2 cellular contexts compared by ENCODE assay signal in the genomic region with DNA sequence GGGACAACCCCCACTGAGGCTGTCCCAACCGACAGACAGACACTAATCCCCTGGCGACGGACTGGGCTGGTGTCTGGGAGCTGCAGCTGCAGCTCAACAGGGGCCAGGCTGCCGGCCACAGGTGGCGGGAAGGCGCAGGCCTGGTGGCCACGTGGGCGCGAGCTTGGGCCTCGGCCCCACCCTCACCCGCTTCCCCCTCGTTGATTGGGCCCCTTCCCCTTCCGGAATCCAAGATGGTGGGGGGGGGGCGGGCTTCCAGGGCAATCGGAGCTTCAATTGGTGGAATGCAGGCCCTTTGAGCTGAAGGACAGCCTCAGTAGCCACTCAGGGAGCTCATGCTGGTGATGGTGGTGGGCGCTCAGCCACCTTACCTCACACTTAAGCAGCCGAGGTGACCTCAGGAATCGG.
TF ChIP-seq lines count a peak whose summit lies in the region.

No MANE protein-coding gene starts in this region.

TF ChIP-seq in GM23338, 12 proteins besides CTCF, POLR2A, EP300 and RAD21 (continued from another document):
- TF ChIP-seq, protein P1, sequence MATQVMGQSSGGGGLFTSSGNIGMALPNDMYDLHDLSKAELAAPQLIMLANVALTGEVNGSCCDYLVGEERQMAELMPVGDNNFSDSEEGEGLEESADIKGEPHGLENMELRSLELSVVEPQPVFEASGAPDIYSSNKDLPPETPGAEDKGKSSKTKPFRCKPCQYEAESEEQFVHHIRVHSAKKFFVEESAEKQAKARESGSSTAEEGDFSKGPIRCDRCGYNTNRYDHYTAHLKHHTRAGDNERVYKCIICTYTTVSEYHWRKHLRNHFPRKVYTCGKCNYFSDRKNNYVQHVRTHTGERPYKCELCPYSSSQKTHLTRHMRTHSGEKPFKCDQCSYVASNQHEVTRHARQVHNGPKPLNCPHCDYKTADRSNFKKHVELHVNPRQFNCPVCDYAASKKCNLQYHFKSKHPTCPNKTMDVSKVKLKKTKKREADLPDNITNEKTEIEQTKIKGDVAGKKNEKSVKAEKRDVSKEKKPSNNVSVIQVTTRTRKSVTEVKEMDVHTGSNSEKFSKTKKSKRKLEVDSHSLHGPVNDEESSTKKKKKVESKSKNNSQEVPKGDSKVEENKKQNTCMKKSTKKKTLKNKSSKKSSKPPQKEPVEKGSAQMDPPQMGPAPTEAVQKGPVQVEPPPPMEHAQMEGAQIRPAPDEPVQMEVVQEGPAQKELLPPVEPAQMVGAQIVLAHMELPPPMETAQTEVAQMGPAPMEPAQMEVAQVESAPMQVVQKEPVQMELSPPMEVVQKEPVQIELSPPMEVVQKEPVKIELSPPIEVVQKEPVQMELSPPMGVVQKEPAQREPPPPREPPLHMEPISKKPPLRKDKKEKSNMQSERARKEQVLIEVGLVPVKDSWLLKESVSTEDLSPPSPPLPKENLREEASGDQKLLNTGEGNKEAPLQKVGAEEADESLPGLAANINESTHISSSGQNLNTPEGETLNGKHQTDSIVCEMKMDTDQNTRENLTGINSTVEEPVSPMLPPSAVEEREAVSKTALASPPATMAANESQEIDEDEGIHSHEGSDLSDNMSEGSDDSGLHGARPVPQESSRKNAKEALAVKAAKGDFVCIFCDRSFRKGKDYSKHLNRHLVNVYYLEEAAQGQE (IDR thresholded peaks at IDR 0.05; ENCODE audit: unreplicated experiment), result no peak
- TF ChIP-seq ZNF114 (CRISPR knock-in tag; IDR thresholded peaks at IDR 0.05), result no peak
TF ChIP-seq in GM23338: peak in this region for 0.

TF ChIP-seq in WTC11, 78 proteins besides CTCF, POLR2A, EP300 and RAD21 (continued from another document):
- TF ChIP-seq, protein P2, sequence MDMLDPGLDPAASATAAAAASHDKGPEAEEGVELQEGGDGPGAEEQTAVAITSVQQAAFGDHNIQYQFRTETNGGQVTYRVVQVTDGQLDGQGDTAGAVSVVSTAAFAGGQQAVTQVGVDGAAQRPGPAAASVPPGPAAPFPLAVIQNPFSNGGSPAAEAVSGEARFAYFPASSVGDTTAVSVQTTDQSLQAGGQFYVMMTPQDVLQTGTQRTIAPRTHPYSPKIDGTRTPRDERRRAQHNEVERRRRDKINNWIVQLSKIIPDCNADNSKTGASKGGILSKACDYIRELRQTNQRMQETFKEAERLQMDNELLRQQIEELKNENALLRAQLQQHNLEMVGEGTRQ (CRISPR knock-in tag; IDR thresholded peaks at IDR 0.05), result peak; percentile 28; the same call in 1 of the 2 replicates
- TF ChIP-seq, protein P3, sequence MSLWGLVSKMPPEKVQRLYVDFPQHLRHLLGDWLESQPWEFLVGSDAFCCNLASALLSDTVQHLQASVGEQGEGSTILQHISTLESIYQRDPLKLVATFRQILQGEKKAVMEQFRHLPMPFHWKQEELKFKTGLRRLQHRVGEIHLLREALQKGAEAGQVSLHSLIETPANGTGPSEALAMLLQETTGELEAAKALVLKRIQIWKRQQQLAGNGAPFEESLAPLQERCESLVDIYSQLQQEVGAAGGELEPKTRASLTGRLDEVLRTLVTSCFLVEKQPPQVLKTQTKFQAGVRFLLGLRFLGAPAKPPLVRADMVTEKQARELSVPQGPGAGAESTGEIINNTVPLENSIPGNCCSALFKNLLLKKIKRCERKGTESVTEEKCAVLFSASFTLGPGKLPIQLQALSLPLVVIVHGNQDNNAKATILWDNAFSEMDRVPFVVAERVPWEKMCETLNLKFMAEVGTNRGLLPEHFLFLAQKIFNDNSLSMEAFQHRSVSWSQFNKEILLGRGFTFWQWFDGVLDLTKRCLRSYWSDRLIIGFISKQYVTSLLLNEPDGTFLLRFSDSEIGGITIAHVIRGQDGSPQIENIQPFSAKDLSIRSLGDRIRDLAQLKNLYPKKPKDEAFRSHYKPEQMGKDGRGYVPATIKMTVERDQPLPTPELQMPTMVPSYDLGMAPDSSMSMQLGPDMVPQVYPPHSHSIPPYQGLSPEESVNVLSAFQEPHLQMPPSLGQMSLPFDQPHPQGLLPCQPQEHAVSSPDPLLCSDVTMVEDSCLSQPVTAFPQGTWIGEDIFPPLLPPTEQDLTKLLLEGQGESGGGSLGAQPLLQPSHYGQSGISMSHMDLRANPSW (CRISPR knock-in tag; conservative IDR thresholded peaks at IDR 0.05; ENCODE audit: low read depth), result no peak
- TF ChIP-seq NFYB (CRISPR knock-in tag; conservative IDR thresholded peaks at IDR 0.05; ENCODE audit: low read depth), result peak; percentile 75
- no peak for TF ChIP-seq TP53 (CRISPR knock-in tag; IDR thresholded peaks at IDR 0.05)
- no peak for TF ChIP-seq NFE2L1 (CRISPR knock-in tag; IDR thresholded peaks at IDR 0.05)
- no peak for TF ChIP-seq PRRX2 (CRISPR knock-in tag; IDR thresholded peaks at IDR 0.05)
- TF ChIP-seq, protein P4, sequence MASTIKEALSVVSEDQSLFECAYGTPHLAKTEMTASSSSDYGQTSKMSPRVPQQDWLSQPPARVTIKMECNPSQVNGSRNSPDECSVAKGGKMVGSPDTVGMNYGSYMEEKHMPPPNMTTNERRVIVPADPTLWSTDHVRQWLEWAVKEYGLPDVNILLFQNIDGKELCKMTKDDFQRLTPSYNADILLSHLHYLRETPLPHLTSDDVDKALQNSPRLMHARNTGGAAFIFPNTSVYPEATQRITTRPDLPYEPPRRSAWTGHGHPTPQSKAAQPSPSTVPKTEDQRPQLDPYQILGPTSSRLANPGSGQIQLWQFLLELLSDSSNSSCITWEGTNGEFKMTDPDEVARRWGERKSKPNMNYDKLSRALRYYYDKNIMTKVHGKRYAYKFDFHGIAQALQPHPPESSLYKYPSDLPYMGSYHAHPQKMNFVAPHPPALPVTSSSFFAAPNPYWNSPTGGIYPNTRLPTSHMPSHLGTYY (CRISPR knock-in tag; IDR thresholded peaks at IDR 0.05), result no peak
- TF ChIP-seq, protein P5, sequence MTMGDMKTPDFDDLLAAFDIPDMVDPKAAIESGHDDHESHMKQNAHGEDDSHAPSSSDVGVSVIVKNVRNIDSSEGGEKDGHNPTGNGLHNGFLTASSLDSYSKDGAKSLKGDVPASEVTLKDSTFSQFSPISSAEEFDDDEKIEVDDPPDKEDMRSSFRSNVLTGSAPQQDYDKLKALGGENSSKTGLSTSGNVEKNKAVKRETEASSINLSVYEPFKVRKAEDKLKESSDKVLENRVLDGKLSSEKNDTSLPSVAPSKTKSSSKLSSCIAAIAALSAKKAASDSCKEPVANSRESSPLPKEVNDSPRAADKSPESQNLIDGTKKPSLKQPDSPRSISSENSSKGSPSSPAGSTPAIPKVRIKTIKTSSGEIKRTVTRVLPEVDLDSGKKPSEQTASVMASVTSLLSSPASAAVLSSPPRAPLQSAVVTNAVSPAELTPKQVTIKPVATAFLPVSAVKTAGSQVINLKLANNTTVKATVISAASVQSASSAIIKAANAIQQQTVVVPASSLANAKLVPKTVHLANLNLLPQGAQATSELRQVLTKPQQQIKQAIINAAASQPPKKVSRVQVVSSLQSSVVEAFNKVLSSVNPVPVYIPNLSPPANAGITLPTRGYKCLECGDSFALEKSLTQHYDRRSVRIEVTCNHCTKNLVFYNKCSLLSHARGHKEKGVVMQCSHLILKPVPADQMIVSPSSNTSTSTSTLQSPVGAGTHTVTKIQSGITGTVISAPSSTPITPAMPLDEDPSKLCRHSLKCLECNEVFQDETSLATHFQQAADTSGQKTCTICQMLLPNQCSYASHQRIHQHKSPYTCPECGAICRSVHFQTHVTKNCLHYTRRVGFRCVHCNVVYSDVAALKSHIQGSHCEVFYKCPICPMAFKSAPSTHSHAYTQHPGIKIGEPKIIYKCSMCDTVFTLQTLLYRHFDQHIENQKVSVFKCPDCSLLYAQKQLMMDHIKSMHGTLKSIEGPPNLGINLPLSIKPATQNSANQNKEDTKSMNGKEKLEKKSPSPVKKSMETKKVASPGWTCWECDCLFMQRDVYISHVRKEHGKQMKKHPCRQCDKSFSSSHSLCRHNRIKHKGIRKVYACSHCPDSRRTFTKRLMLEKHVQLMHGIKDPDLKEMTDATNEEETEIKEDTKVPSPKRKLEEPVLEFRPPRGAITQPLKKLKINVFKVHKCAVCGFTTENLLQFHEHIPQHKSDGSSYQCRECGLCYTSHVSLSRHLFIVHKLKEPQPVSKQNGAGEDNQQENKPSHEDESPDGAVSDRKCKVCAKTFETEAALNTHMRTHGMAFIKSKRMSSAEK (CRISPR knock-in tag; IDR thresholded peaks at IDR 0.05; ENCODE audit: borderline replicate concordance), result no peak
- TF ChIP-seq, protein P6, sequence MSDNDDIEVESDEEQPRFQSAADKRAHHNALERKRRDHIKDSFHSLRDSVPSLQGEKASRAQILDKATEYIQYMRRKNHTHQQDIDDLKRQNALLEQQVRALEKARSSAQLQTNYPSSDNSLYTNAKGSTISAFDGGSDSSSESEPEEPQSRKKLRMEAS (CRISPR knock-in tag; IDR thresholded peaks at IDR 0.05), result peak; percentile 42; the same call in 1 of the 2 replicates
- TF ChIP-seq, protein P7, sequence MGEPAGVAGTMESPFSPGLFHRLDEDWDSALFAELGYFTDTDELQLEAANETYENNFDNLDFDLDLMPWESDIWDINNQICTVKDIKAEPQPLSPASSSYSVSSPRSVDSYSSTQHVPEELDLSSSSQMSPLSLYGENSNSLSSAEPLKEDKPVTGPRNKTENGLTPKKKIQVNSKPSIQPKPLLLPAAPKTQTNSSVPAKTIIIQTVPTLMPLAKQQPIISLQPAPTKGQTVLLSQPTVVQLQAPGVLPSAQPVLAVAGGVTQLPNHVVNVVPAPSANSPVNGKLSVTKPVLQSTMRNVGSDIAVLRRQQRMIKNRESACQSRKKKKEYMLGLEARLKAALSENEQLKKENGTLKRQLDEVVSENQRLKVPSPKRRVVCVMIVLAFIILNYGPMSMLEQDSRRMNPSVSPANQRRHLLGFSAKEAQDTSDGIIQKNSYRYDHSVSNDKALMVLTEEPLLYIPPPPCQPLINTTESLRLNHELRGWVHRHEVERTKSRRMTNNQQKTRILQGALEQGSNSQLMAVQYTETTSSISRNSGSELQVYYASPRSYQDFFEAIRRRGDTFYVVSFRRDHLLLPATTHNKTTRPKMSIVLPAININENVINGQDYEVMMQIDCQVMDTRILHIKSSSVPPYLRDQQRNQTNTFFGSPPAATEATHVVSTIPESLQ (CRISPR knock-in tag; IDR thresholded peaks at IDR 0.05), result no peak
- TF ChIP-seq, protein P8, sequence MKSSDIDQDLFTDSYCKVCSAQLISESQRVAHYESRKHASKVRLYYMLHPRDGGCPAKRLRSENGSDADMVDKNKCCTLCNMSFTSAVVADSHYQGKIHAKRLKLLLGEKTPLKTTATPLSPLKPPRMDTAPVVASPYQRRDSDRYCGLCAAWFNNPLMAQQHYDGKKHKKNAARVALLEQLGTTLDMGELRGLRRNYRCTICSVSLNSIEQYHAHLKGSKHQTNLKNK (CRISPR knock-in tag; IDR thresholded peaks at IDR 0.05), result no peak
- TF ChIP-seq, protein P9, sequence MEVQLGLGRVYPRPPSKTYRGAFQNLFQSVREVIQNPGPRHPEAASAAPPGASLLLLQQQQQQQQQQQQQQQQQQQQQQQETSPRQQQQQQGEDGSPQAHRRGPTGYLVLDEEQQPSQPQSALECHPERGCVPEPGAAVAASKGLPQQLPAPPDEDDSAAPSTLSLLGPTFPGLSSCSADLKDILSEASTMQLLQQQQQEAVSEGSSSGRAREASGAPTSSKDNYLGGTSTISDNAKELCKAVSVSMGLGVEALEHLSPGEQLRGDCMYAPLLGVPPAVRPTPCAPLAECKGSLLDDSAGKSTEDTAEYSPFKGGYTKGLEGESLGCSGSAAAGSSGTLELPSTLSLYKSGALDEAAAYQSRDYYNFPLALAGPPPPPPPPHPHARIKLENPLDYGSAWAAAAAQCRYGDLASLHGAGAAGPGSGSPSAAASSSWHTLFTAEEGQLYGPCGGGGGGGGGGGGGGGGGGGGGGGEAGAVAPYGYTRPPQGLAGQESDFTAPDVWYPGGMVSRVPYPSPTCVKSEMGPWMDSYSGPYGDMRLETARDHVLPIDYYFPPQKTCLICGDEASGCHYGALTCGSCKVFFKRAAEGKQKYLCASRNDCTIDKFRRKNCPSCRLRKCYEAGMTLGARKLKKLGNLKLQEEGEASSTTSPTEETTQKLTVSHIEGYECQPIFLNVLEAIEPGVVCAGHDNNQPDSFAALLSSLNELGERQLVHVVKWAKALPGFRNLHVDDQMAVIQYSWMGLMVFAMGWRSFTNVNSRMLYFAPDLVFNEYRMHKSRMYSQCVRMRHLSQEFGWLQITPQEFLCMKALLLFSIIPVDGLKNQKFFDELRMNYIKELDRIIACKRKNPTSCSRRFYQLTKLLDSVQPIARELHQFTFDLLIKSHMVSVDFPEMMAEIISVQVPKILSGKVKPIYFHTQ (CRISPR knock-in tag; IDR thresholded peaks at IDR 0.05), result no peak
- TF ChIP-seq, protein P10, sequence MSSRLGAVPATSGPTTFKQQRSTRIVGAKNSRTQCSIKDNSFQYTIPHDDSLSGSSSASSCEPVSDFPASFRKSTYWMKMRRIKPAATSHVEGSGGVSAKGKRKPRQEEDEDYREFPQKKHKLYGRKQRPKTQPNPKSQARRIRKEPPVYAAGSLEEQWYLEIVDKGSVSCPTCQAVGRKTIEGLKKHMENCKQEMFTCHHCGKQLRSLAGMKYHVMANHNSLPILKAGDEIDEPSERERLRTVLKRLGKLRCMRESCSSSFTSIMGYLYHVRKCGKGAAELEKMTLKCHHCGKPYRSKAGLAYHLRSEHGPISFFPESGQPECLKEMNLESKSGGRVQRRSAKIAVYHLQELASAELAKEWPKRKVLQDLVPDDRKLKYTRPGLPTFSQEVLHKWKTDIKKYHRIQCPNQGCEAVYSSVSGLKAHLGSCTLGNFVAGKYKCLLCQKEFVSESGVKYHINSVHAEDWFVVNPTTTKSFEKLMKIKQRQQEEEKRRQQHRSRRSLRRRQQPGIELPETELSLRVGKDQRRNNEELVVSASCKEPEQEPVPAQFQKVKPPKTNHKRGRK (CRISPR knock-in tag; IDR thresholded peaks at IDR 0.05; ENCODE audit: borderline replicate concordance), result no peak
TF ChIP-seq in WTC11: peak in this region for 3.
